ENCODE assay signal across 8 cellular contexts in the genomic region with DNA sequence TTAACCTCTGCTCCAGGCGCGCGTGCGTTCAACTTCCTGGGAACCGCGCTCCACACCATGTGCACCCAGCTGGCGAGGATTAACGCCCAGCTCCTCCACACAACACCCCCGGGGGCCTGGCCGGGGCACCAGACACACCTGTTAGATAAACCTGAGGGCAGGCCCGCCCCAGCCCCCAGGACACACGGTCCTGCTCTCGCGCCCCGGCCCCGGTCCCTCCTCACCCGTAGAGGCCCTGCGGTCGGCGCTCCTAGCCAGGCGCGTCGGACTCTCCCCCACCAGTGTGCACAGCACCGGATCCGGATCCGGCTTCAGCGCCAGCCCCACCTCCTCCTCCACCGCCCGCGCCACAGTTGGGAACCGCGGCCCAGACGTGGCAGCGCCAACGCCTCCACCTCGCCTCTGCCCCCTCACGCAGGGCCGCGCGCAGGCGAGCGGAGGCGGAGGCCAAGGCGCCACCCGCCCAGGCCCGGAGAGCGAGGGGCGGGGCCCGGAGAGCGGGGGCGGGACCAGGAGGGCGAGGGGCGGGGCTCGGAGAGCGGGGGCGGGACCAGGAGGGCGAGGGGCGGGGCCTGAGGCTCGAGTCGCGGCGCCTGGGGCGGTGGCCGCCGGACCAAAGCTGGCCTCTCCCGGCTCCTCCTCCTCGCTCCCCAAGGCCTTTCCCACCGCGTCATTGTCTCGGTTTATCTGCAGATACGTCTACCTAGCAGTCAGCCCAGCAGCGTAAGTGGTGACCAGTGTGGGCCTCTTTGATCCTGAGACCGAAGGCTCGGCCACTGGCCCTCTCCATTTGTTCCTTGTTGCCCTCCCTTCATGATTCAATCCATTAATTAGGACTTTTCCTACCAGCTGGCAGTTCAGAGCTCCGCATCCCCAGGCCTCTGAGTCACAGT. TPM values are rescaled to one million over a fixed set of nuclear protein-coding genes. Genes with fewer than 3 reads are reported as not detected.
DNase-seq lines count a peak whose midpoint lies in the region; ATAC-seq and TF ChIP-seq lines count a peak whose summit lies in the region.

GNPNAT1 (minus strand) TSS at position 404 of the 893 bp plus-strand sequence. CDS start 6,957 bp downstream, outside the sequence.

- 1 to 2% methylated on average over 34 to 60 of the region's 75 CpGs for WGBS in GM23248 (ENCODE audit: low coverage in 1 of 2, low lambda C conversion rate in 2 of 2, missing lambda C conversion rate in 2 of 2), 2 experiments

- peaks cover 48% of the 10 kb centered on the region for H3K79me2 ChIP-seq in DND-41 (ENCODE audit: insufficient read depth, low read length)
- peaks cover 49% of the 10 kb centered on the region for H3K79me2 ChIP-seq in GM23248 (ENCODE audit: insufficient read depth)

- H3K4me3 Mint-ChIP-seq in naive B cell, result peak within 1 kb of the TSS; percentile 90 to 96 (median 94)
- peak within 1 kb of the TSS; percentile 93 for H3K4me3 Mint-ChIP-seq in stimulated activated effector memory CD8-positive, alpha-beta T cell treated with anti-CD3 and anti-CD28 coated beads, Interleukin-12 subunit alpha, Interleukin-12 subunit beta, amount 100 ng/mL, for 72 hours

- no peaks in the 10 kb centered on the region for H3K9me3 ChIP-seq in DND-41 (ENCODE audit: insufficient read depth, low read length, severe bottlenecking)
- no peaks in the 10 kb centered on the region for H3K9me3 ChIP-seq in GM23248 (ENCODE audit: low read depth)

- peaks cover 49% of the 10 kb centered on the region for H3K4me1 ChIP-seq in DND-41 (ENCODE audit: insufficient read depth, low read length)
- peaks cover 17% of the 10 kb centered on the region for H3K4me1 ChIP-seq in GM23248 (ENCODE audit: insufficient read depth)

- no peaks in the 10 kb centered on the region for H4K20me1 ChIP-seq in DND-41 (ENCODE audit: insufficient read depth, low read length)
- no peaks in the 10 kb centered on the region for H4K20me1 ChIP-seq in GM23248 (ENCODE audit: insufficient read depth)

- H3K27me3 Mint-ChIP-seq in naive B cell, result no peaks in the 10 kb centered on the region

- H3K9me2 ChIP-seq in GM23248 (ENCODE audit: insufficient read depth), result no peaks in the 10 kb centered on the region

- H3K27ac ChIP-seq in DND-41 (ENCODE audit: low read length) (peak within 1 kb of the TSS; percentile 85), GM23248 (peak within 1 kb of the TSS; percentile 97)

- peak within 1 kb of the TSS; percentile 88 to 99 for H3K4me3 ChIP-seq in DND-41 (ENCODE audit: low read depth in 1 of 2, low read length in 2 of 2)
- H3K4me3 ChIP-seq in GM23248, result peak within 1 kb of the TSS; percentile 89

- H3K9me3 Mint-ChIP-seq in naive B cell, result peaks cover 0 to under 1% (median 0%) of the 10 kb centered on the region in 7 donors
- H3K9me3 Mint-ChIP-seq in stimulated activated effector memory CD8-positive, alpha-beta T cell treated with anti-CD3 and anti-CD28 coated beads, Interleukin-12 subunit alpha, Interleukin-12 subunit beta, amount 100 ng/mL, for 72 hours, result no peaks in the 10 kb centered on the region

- peaks cover 20% of the 10 kb centered on the region for H3F3A ChIP-seq in GM23248 (ENCODE audit: insufficient read depth)

- H3K27ac Mint-ChIP-seq in naive B cell, result peak within 1 kb of the TSS; percentile 81 to 96 (median 90)
- H3K27ac Mint-ChIP-seq in stimulated activated effector memory CD8-positive, alpha-beta T cell treated with anti-CD3 and anti-CD28 coated beads, Interleukin-12 subunit alpha, Interleukin-12 subunit beta, amount 100 ng/mL, for 72 hours, result peak within 1 kb of the TSS; percentile 89

- H3K9ac ChIP-seq in DND-41 (ENCODE audit: low read depth, low read length) (peak within 1 kb of the TSS; percentile 89), GM23248 (peak within 1 kb of the TSS; percentile 97)

- H3K4me1 Mint-ChIP-seq in naive B cell, result peaks cover 19 to 29% (median 23%) of the 10 kb centered on the region in 3 donors
- peaks cover 37% of the 10 kb centered on the region for H3K4me1 Mint-ChIP-seq in stimulated activated effector memory CD8-positive, alpha-beta T cell treated with anti-CD3 and anti-CD28 coated beads, Interleukin-12 subunit alpha, Interleukin-12 subunit beta, amount 100 ng/mL, for 72 hours

- TF ChIP-seq CTCF in DND-41 (IDR thresholded peaks at IDR 0.05; ENCODE audit: borderline replicate concordance, extremely low read depth, low read length, poor library complexity, severe bottlenecking), result no peak

- H3K4me2 ChIP-seq in DND-41 (ENCODE audit: insufficient read depth, low read length) (peak within 1 kb of the TSS; percentile 91), GM23248 (ENCODE audit: unreplicated experiment) (peak within 1 kb of the TSS; percentile 84)

- DNase-seq in DND-41 (peak; percentile 92), GM23248 (peak; percentile 94), Kasumi-1 (lab: John Stamatoyannopoulos, UW) (peak; percentile 74 to 79), RPMI8226 (peak; percentile 90), fibroblast of gingiva (ENCODE audit: low read depth) (peak; percentile 90), naive B cell (peak; percentile 85)
- peak; percentile 76 to 83 for DNase-seq in activated T-helper 1 cell treated with anti-CD3 and anti-CD28 coated beads, Interleukin-2, amount 50 U/mL, for 16 hours (ENCODE audit: low read depth in 1 of 2, low spot score in 1 of 2)
- peak; percentile 87 to 95 for DNase-seq in stimulated activated effector memory CD8-positive, alpha-beta T cell treated with anti-CD3 and anti-CD28 coated beads, Interleukin-12 subunit alpha, Interleukin-12 subunit beta, amount 100 ng/mL, for 72 hours (ENCODE audit: low spot score in 2 of 2)

- H3K36me3 ChIP-seq in DND-41 (ENCODE audit: insufficient read depth, low read length) (no peaks in the 10 kb centered on the region; the same call in 1 of the 2 replicates), GM23248 (ENCODE audit: low read depth) (0 out of 2 replicates have a peak, but pooled peaks cover 10% of the 10 kb centered on the region)

- in situ Hi-C loops in GM23248 (cut with MboI), result no loop called here

- ATAC-seq in DND-41 (ENCODE audit: insufficient read depth, low read depth) (peak; percentile 95), naive B cell (ENCODE audit: low read depth in 2 of 2) (peak; percentile 96 to 97)
- peak; percentile 98 for ATAC-seq in stimulated activated effector memory CD8-positive, alpha-beta T cell treated with anti-CD3 and anti-CD28 coated beads, Interleukin-12 subunit alpha, Interleukin-12 subunit beta, amount 100 ng/mL, for 72 hours

- H3K36me3 Mint-ChIP-seq in naive B cell, result no peaks in the 10 kb centered on the region
- H3K36me3 Mint-ChIP-seq in stimulated activated effector memory CD8-positive, alpha-beta T cell treated with anti-CD3 and anti-CD28 coated beads, Interleukin-12 subunit alpha, Interleukin-12 subunit beta, amount 100 ng/mL, for 72 hours, result peaks cover 21% of the 10 kb centered on the region

- H2AFZ ChIP-seq in DND-41 (ENCODE audit: low read depth, low read length) (peak within 1 kb of the TSS; percentile 98), GM23248 (peak within 1 kb of the TSS; percentile 84)

- H3K27me3 ChIP-seq in DND-41 (ENCODE audit: insufficient read depth, low read length, poor library complexity), result no peaks in the 10 kb centered on the region
- no peaks in the 10 kb centered on the region for H3K27me3 ChIP-seq in GM23248 (replicated peaks; ENCODE audit: insufficient read depth)

RNA-seq across cellular contexts. Expression of gene GNPNAT1, which starts in this region (rescaled TPM):
- total RNA-seq in GM23248 (2014; rRNA removed; shearing (Covaris generic)), result 58.9 and 64.1 TPM in 2 replicates
- 59.6 and 64.5 TPM in 2 replicates for polyA plus RNA-seq in GM23248 (2016; fragmentation: Nextera tagmentation; extraction: Ambion mirVana)
- 10 to 100 TPM in 1 of 6 donors, 1 to 10 TPM in 5; 3.3 to 16.0 (median 8.4) TPM for polyA plus RNA-seq in naive B cell (ENCODE audit: low read depth in 6 of 6)

Comparison
In these comparisons a context has a peak if more than half of its experiments do, and no peak if none do; other contexts are left out.
1. Peak in every context shown above with its lines: DNase-seq, ATAC-seq, H3K4me3 ChIP-seq and H3K27ac ChIP-seq.